Comparison of ENCODE assay signal across 1 cellular context in the genomic region with DNA sequence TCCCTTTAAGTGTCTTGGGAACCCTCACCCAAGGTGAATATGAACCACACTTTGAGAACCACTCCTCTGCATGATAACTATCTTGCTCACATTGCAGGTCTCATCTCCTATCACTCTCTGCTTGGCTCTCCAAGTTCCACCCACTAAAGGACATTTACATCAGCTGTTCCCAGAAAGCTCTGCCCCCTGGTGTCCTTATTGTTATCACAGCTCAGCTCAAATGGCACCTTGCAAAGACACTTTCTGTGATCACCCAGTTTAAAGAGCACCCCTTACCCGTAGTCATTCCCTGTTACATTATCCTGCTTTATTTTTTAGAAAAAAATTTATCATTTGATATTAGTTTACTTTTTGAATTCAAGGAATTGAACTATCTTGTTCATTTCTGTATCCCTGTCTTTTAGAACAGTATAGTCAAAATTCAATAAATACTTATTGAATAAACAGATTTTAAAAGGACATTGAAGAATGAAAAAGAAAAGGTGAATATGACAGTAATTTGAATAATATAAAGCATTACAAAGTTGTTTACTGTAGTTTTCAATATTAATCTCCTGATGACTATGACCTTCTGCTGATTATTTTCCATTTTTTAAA.
TF ChIP-seq lines count a peak whose summit lies in the region.

No MANE protein-coding gene starts in this region.

TF ChIP-seq in HepG2, 621 proteins besides CTCF, POLR2A, EP300 and RAD21 (continued from another document):
- no peak for TF ChIP-seq ZNF3 (CRISPR knock-in tag; IDR thresholded peaks at IDR 0.05)
- no peak for TF ChIP-seq RARA (CRISPR knock-in tag; IDR thresholded peaks at IDR 0.05)
- TF ChIP-seq NCOA5 (CRISPR knock-in tag; IDR thresholded peaks at IDR 0.05): no peak
- TF ChIP-seq ZNF547 (CRISPR knock-in tag; IDR thresholded peaks at IDR 0.05): no peak
- TF ChIP-seq PLRG1 (conservative IDR thresholded peaks at IDR 0.05): no peak
- TF ChIP-seq MZF1 (CRISPR knock-in tag; IDR thresholded peaks at IDR 0.05; ENCODE audit: borderline replicate concordance): no peak
- TF ChIP-seq, protein P1, sequence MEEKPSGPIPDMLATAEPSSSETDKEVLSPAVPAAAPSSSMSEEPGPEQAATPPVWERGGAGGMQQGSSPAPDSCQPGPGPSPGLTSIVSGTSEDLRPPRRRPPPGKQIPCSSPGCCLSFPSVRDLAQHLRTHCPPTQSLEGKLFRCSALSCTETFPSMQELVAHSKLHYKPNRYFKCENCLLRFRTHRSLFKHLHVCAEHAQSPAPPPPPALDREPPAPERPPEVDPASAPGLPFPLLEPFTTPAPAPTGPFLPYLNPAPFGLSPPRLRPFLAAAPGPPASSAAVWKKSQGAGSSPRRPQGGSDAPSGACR (CRISPR knock-in tag; IDR thresholded peaks at IDR 0.05): no peak
- TF ChIP-seq SP140L (CRISPR knock-in tag; IDR thresholded peaks at IDR 0.05; ENCODE audit: borderline replicate concordance): no peak
- TF ChIP-seq, protein P2, sequence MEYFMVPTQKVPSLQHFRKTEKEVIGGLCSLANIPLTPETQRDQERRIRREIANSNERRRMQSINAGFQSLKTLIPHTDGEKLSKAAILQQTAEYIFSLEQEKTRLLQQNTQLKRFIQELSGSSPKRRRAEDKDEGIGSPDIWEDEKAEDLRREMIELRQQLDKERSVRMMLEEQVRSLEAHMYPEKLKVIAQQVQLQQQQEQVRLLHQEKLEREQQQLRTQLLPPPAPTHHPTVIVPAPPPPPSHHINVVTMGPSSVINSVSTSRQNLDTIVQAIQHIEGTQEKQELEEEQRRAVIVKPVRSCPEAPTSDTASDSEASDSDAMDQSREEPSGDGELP (IDR thresholded peaks at IDR 0.05; ENCODE audit: borderline replicate concordance, low read depth): peak; percentile 84
- TF ChIP-seq ZNF432 (CRISPR knock-in tag; IDR thresholded peaks at IDR 0.05; ENCODE audit: borderline replicate concordance): no peak
- TF ChIP-seq TRIM24 (CRISPR knock-in tag; IDR thresholded peaks at IDR 0.05): no peak
- TF ChIP-seq FOXO1 (CRISPR knock-in tag; IDR thresholded peaks at IDR 0.05): no peak
- TF ChIP-seq TAF1 (CRISPR knock-in tag; IDR thresholded peaks at IDR 0.05): no peak
